8 cellular contexts compared by ENCODE assay signal in the genomic region with DNA sequence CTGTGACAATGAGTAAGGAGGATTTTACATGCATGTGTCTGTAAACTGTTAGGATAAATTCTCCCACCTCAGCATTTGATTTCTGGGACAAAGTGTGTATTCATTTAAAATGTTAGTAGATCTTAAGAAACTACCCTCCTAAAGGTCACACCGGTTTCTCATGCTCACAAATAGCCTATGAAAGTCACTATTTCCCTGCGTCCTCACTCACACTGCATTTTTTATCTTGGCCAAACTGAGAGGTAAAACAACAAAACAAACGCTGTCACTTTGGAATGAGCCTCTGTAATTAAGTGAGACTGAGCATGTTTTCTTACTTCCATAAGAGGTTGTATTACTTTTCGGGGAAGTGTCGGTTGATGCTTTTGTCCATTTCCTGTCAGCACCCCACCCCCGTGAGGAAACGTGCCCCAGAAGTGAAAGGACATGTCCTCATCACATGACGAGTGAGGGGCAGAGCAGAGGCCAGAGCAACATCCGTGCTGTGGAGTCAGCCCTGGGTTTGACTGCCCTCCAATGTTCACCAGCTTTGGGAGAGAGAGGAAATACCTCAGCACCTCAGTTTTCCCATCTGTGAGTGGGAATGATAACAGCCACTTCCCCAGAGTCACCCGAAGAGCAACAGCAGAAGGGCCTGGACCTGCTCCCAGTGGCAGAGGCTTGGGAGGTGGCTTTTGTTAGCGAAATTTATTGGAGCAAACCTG. TPM values are rescaled to one million over a fixed set of nuclear protein-coding genes. Genes with fewer than 3 reads are reported as not detected.
DNase-seq lines count a peak whose midpoint lies in the region; ATAC-seq and TF ChIP-seq lines count a peak whose summit lies in the region.

No MANE protein-coding gene starts in this region.

- peaks cover 74% of the 10 kb centered on the region for H3K4me1 Mint-ChIP-seq in T-helper 17 cell

- H3K9me3 ChIP-seq in T-helper 17 cell (ENCODE audit: control insufficient read depth, low read length, poor library complexity, severe bottlenecking) = peaks cover 2% of the 10 kb centered on the region
- no peaks in the 10 kb centered on the region for H3K9me3 ChIP-seq in transverse colon
- H3K9me3 ChIP-seq in SJCRH30 (replicated peaks) = no peaks in the 10 kb centered on the region

- in situ Hi-C loops in transverse colon (cut with MboI; ENCODE audit: low pct_ligation_motif_present in 1 of 4, low pct_unique_long_range_greater_than_20kb in 1 of 4, low sequenced_read_pairs in 3 of 4) = no loop called here

- intact Hi-C loops in transverse colon (cut with DNase I; ENCODE audit: low total_unique reads) = no loop called here

- peak overlapping the region; percentile 98 for H3K27ac Mint-ChIP-seq in T-helper 17 cell

- TF ChIP-seq POLR2A in transverse colon (IDR thresholded peaks at IDR 0.05) = no peak

- 15 to 34% methylated on average over 3 to 11 of the region's 11 CpGs for WGBS in transverse colon (ENCODE audit: low coverage in 1 of 2), 2 donors

- peak overlapping the region; percentile 80 for H3K4me3 Mint-ChIP-seq in T-helper 17 cell

- H3K4me1 ChIP-seq in transverse colon (peaks cover 22 to 51% (median 26%) of the 10 kb centered on the region in 4 donors), SJCRH30 (peaks cover 18% of the 10 kb centered on the region)

- H3K27ac ChIP-seq in transverse colon (peak overlapping the region; percentile 90 to 95 (median 94)), SJCRH30 (no peak overlapping the region)

- DNase-seq in T-helper 17 cell = no peak
- peak; percentile 30 for DNase-seq in central memory CD4-positive, alpha-beta T cell
- DNase-seq in mucosa of gallbladder (ENCODE audit: low spot score) = peak; percentile 58
- peak; percentile 68 for DNase-seq in transverse colon
- DNase-seq in SJCRH30 = no peak
- no peak for DNase-seq in epidermal melanocyte (ENCODE audit: insufficient read length, low spot score)

- ATAC-seq in GM18868 (IDR thresholded peaks at IDR 0.05; ENCODE audit: unreplicated experiment) = peak; percentile 35
- peak; percentile 44 for ATAC-seq in HG02943 (IDR thresholded peaks at IDR 0.05; ENCODE audit: low read depth, unreplicated experiment)
- no peak for ATAC-seq in T-helper 17 cell

- H3K27me3 Mint-ChIP-seq in T-helper 17 cell = no peaks in the 10 kb centered on the region

- H3K36me3 Mint-ChIP-seq in T-helper 17 cell (ENCODE audit: low read depth) = peaks cover 8% of the 10 kb centered on the region

- no peak for TF ChIP-seq CTCF in transverse colon (IDR thresholded peaks at IDR 0.05)

- H3K27me3 ChIP-seq in transverse colon (peaks cover 7% of the 10 kb centered on the region), SJCRH30 (no peaks in the 10 kb centered on the region)

- H3K36me3 ChIP-seq in transverse colon (no peaks in the 10 kb centered on the region), SJCRH30 (no peaks in the 10 kb centered on the region)

- TF ChIP-seq EP300 in transverse colon (IDR thresholded peaks at IDR 0.05; ENCODE audit: low read depth) = peak; percentile 60

- no peak overlapping the region for H3K4me3 ChIP-seq in transverse colon
- H3K4me3 ChIP-seq in SJCRH30 = no peak overlapping the region

RNA-seq across cellular contexts. Expression of a gene that starts 3.1 kb away (rescaled TPM):
- total RNA-seq in T-helper 17 cell (10 to 100 TPM; 73.7 to 86.2 TPM), mucosa of gallbladder (51.1 TPM), transverse colon (10 to 100 TPM; 19.1 to 40.2 (median 28.5) TPM)
- total RNA-seq in SJCRH30 (2014; rRNA removed; shearing (Covaris generic)) = 25.8 and 26.1 TPM in 2 replicates

Comparison
In these comparisons a context has a peak if more than half of its experiments do, and no peak if none do; other contexts are left out.
1. DNase-seq: peak in central memory CD4-positive, alpha-beta T cell (single experiment), mucosa of gallbladder (single experiment) and transverse colon (single experiment); none in T-helper 17 cell (0 of 3), SJCRH30 (0 of 2) and epidermal melanocyte (single experiment).